Comparison of ENCODE assay signal across 14 cellular contexts in the genomic region with DNA sequence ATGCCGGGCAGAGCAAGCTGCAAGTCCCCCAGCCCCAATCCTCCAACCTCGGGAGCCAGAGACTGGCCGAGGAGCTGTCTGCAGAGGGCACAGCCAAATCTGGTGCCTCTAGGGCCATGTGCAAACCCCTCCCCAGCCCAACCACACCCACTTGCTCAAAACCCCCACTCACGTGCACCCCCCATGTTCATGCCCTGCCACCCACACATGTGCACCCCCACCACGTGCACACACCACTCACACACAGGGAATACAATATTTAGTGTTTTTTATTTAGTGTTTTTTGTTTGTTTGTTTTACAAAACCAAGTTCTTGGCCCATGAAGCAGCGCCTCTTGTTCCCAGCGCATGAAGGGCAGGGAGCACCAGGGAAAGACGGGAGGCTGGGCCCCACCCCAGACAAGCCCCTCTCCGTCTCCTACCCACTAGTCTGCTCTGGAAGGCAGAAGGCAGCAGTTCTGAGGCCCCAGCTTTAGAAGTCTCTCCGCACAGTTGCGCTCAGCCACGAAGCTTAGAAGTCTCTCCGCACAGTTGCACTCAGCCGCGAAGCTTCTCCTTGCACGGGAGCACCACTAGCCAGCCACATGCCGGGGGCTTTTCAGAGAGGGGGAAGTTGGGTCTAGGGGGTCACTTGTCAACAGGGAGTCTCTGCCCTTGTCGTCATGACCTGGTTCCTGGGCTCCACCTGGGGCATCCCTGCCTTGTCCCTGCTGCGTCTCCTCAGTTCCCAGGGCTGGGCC.
"Had no signal": no experiment of that assay in that cellular context is flagged by ENCODE, and none has a peak within 500 bp of the region (broad histone marks: within the 10 kb centered on the region; RNA-seq: fewer than 3 reads in every experiment).

No MANE protein-coding gene starts in this region.

- H3K4me3 Mint-ChIP-seq: activated B cell treated with CpG ODN at 0.5 μM for 24 hours; activated T-helper 17 cell treated with anti-CD3 and anti-CD28 coated beads, Interleukin-2, amount 50 U/mL, for 72 hours; dendritic cell treated with granulocyte-macrophage colony-stimulating factor and Interleukin-4, amounts not matched to agents 40 ng/mL and 50 ng/mL, for 4 days; T-helper 2 cell treated with Interferon-gamma antibody and Interleukin-4, amounts not matched to agents 5 μg/mL and 100 μg/mL, for 36 hours had no signal

- H3K36me3 ChIP-seq: prostate gland, right lobe of liver, stomach, thoracic aorta had no signal

- H3K9me3 ChIP-seq: prostate gland, right lobe of liver, stomach, thoracic aorta had no signal

- ATAC-seq: activated T-helper 17 cell treated with anti-CD3 and anti-CD28 coated beads, Interleukin-2, amount 50 U/mL, for 72 hours had no signal

- H3K27me3 ChIP-seq: right lobe of liver had no signal

- H3K9me3 Mint-ChIP-seq: activated B cell treated with CpG ODN at 0.5 μM for 24 hours; activated T-helper 17 cell treated with anti-CD3 and anti-CD28 coated beads, Interleukin-2, amount 50 U/mL, for 72 hours; dendritic cell treated with granulocyte-macrophage colony-stimulating factor and Interleukin-4, amounts not matched to agents 40 ng/mL and 50 ng/mL, for 4 days; T-helper 2 cell treated with Interferon-gamma antibody and Interleukin-4, amounts not matched to agents 5 μg/mL and 100 μg/mL, for 36 hours had no signal

- H3K27ac Mint-ChIP-seq: activated B cell treated with CpG ODN at 0.5 μM for 24 hours; activated T-helper 17 cell treated with anti-CD3 and anti-CD28 coated beads, Interleukin-2, amount 50 U/mL, for 72 hours; dendritic cell treated with granulocyte-macrophage colony-stimulating factor and Interleukin-4, amounts not matched to agents 40 ng/mL and 50 ng/mL, for 4 days; T-helper 2 cell treated with Interferon-gamma antibody and Interleukin-4, amounts not matched to agents 5 μg/mL and 100 μg/mL, for 36 hours had no signal

- H3K4me1 ChIP-seq: prostate gland, right lobe of liver, stomach had no signal

- H3K27me3 Mint-ChIP-seq: activated T-helper 17 cell treated with anti-CD3 and anti-CD28 coated beads, Interleukin-2, amount 50 U/mL, for 72 hours had no signal

- H3K4me1 Mint-ChIP-seq: activated B cell treated with CpG ODN at 0.5 μM for 24 hours had no signal

- H3K27ac ChIP-seq: prostate gland, right lobe of liver, stomach, thoracic aorta had no signal

- DNase-seq: activated B cell treated with CpG ODN at 0.5 μM for 24 hours; activated CD4-positive, alpha-beta T cell treated with anti-CD3 and anti-CD28 coated beads for 48 hours; activated naive CD4-positive, alpha-beta T cell treated with Interleukin-2 at 50 U/mL for 16 hours; anterior cingulate cortex; cerebellar nuclear complex; midbrain; stomach had no signal

- H3K4me3 ChIP-seq: lung, prostate gland, right lobe of liver, stomach, thoracic aorta had no signal
